32 cellular contexts compared by ENCODE assay signal in genomic region chr2:235550946-235551345, GRCh38. TPM values are rescaled to one million over a fixed set of nuclear protein-coding genes. Genes with fewer than 3 reads are reported as not detected.
"Had no signal": no experiment of that assay in that cellular context is flagged by ENCODE, and none has a peak within 500 bp of the region (broad histone marks: within the 10 kb centered on the region; RNA-seq: fewer than 3 reads in every experiment).

No MANE protein-coding gene starts in this region.

- H3K4me1 ChIP-seq: SJSA1 had no signal

- H3K4me1 Mint-ChIP-seq: activated B cell treated with CpG ODN at 0.5 μM for 24 hours had no signal

- H3K9me3 ChIP-seq: adrenal gland, body of pancreas, breast epithelium, SJSA1, SK-N-SH had no signal

- H3K27ac ChIP-seq: adrenal gland, body of pancreas, breast epithelium, SJSA1 had no signal

- H3K4me2 ChIP-seq: SK-N-SH had no signal

- H3K36me3 Mint-ChIP-seq: activated CD4-positive, alpha-beta memory T cell treated with anti-CD3 and anti-CD28 coated beads for 36 hours; activated naive CD4-positive, alpha-beta T cell treated with anti-CD3 and anti-CD28 coated beads, Interleukin-2, amount 50 U/mL, for 72 hours had no signal

- ATAC-seq: activated naive CD4-positive, alpha-beta T cell treated with anti-CD3 and anti-CD28 coated beads, Interleukin-2, amount 50 U/mL, for 72 hours; activated T-cell treated with anti-CD3 and anti-CD28 coated beads, Interleukin-2, amount 50 U/mL, for 4 hours; body of pancreas had no signal

- H3K27me3 ChIP-seq: adrenal gland, body of pancreas, breast epithelium, SJSA1 had no signal

- H3K9me3 Mint-ChIP-seq: activated B cell treated with CpG ODN at 0.5 μM for 24 hours; activated CD4-positive, alpha-beta memory T cell treated with anti-CD3 and anti-CD28 coated beads for 36 hours; activated naive CD4-positive, alpha-beta T cell treated with anti-CD3 and anti-CD28 coated beads for 36 hours; activated naive CD4-positive, alpha-beta T cell treated with anti-CD3 and anti-CD28 coated beads, Interleukin-2, amount 50 U/mL, for 72 hours; activated T-cell treated with anti-CD3 and anti-CD28 coated beads, Interleukin-2, amount 50 U/mL, for 4 hours; activated T-helper 1 cell treated with anti-CD3 and anti-CD28 coated beads, Interleukin-12 subunit alpha, Interleukin-12 subunit beta, Interleukin-2, Interleukin-4 antibody, amounts not matched to agents 30 ng/mL and 10 ng/mL and 1 ng/mL, durations not matched to agents 14 hours and 24 hours and 36 hours; T-helper 1 cell treated with Interleukin-12 subunit alpha and Interleukin-12 subunit beta and Interleukin-4 antibody, amounts not matched to agents 30 μg/mL and 1 μg/mL, for 36 hours; T-helper 2 cell treated with Interferon-gamma antibody and Interleukin-4, amounts not matched to agents 5 μg/mL and 100 μg/mL, for 36 hours had no signal

- H3K36me3 ChIP-seq: adrenal gland, breast epithelium, SJSA1 had no signal

- H3K27ac Mint-ChIP-seq: activated B cell treated with CpG ODN at 0.5 μM for 24 hours; activated CD4-positive, alpha-beta memory T cell treated with anti-CD3 and anti-CD28 coated beads for 36 hours; activated naive CD4-positive, alpha-beta T cell treated with anti-CD3 and anti-CD28 coated beads for 36 hours; activated naive CD4-positive, alpha-beta T cell treated with anti-CD3 and anti-CD28 coated beads, Interleukin-2, amount 50 U/mL, for 72 hours; activated T-helper 1 cell treated with anti-CD3 and anti-CD28 coated beads, Interleukin-12 subunit alpha, Interleukin-12 subunit beta, Interleukin-2, Interleukin-4 antibody, amounts not matched to agents 30 ng/mL and 10 ng/mL and 1 ng/mL, durations not matched to agents 14 hours and 24 hours and 36 hours; T-helper 1 cell treated with Interleukin-12 subunit alpha and Interleukin-12 subunit beta and Interleukin-4 antibody, amounts not matched to agents 30 μg/mL and 1 μg/mL, for 36 hours; T-helper 2 cell treated with Interferon-gamma antibody and Interleukin-4, amounts not matched to agents 5 μg/mL and 100 μg/mL, for 36 hours had no signal

- H3K4me3 Mint-ChIP-seq: activated B cell treated with CpG ODN at 0.5 μM for 24 hours; activated CD4-positive, alpha-beta memory T cell treated with anti-CD3 and anti-CD28 coated beads for 36 hours; activated naive CD4-positive, alpha-beta T cell treated with anti-CD3 and anti-CD28 coated beads for 36 hours; activated T-cell treated with anti-CD3 and anti-CD28 coated beads, Interleukin-2, amount 50 U/mL, for 4 hours; activated T-helper 1 cell treated with anti-CD3 and anti-CD28 coated beads, Interleukin-12 subunit alpha, Interleukin-12 subunit beta, Interleukin-2, Interleukin-4 antibody, amounts not matched to agents 30 ng/mL and 10 ng/mL and 1 ng/mL, durations not matched to agents 14 hours and 24 hours and 36 hours; T-helper 1 cell treated with Interleukin-12 subunit alpha and Interleukin-12 subunit beta and Interleukin-4 antibody, amounts not matched to agents 30 μg/mL and 1 μg/mL, for 36 hours; T-helper 2 cell treated with Interferon-gamma antibody and Interleukin-4, amounts not matched to agents 5 μg/mL and 100 μg/mL, for 36 hours had no signal

- DNase-seq: activated B cell treated with CpG ODN at 0.5 μM for 24 hours; activated CD4-positive, alpha-beta memory T cell treated with anti-CD3 and anti-CD28 coated beads for 36 hours; activated CD4-positive, alpha-beta T cell treated with anti-CD3 and anti-CD28 coated beads for 4 hours; activated CD4-positive, alpha-beta T cell treated with anti-CD3 and anti-CD28 coated beads, Interleukin-2, amount 50 U/mL, for 1 hour; activated CD4-positive, CD25-positive, alpha-beta regulatory T cell treated with anti-CD3 and anti-CD28 coated beads, Interleukin-2, amount 50 U/mL, for 72 hours; activated CD8-positive, alpha-beta memory T cell treated with anti-CD3 and anti-CD28 coated beads, Interleukin-2, amount 50 U/mL, for 4 hours; activated gamma-delta T cell treated with Interleukin-2 at 50 U/mL for 16 hours; activated naive CD4-positive, alpha-beta T cell treated with anti-CD3 and anti-CD28 coated beads for 36 hours; activated T-cell treated with anti-CD3 and anti-CD28 coated beads for 4 hours; activated T-cell treated with anti-CD3 and anti-CD28 coated beads, Interleukin-2, amount 50 U/mL, for 4 hours; adrenal gland; body of pancreas; caudate nucleus; cerebellar nuclear complex; Karpas-422; NCI-H1048; NCI-H1105 treated with DMSO at 0.1 percent for 48 hours; NCI-H1436; NCI-H1694; NCI-H1930; NCI-H2081 treated with DMSO at 0.1 percent for 48 hours; NCI-H345; NCI-H524 treated with DMSO at 0.1 percent for 48 hours; RPMI8226; SHP77 treated with DMSO at 0.1 percent for 48 hours; SK-N-SH had no signal

- H3K9ac ChIP-seq: SK-N-SH had no signal

- H3K4me3 ChIP-seq: adrenal gland, body of pancreas, breast epithelium, SJSA1 had no signal

RNA-seq across cellular contexts. Expression of gene AGAP1, which starts 57.1 kb away (rescaled TPM):
- total RNA-seq: activated B cell treated with CpG ODN at 0.5 μM for 24 hours had no signal
